In genomic region chr14:69108358-69108757, GRCh38 we compare ENCODE assay signal across 27 cellular contexts.
"Had no signal": no experiment of that assay in that cellular context is flagged by ENCODE, and none has a peak within 500 bp of the region (broad histone marks: within the 10 kb centered on the region; RNA-seq: fewer than 3 reads in every experiment).

No MANE protein-coding gene starts in this region.

- H3K36me3 Mint-ChIP-seq: activated naive CD8-positive, alpha-beta T cell had no signal

- H3K27ac Mint-ChIP-seq: activated CD8-positive, alpha-beta T cell treated with anti-CD3 and anti-CD28 coated beads for 36 hours; activated naive CD4-positive, alpha-beta T cell treated with anti-CD3 and anti-CD28 coated beads, Interleukin-2, amount 10 ng/mL, durations not matched to agents 7 days and 5 days; activated T-helper 17 cell treated with anti-CD3 and anti-CD28 coated beads, Interleukin-2, amount 50 U/mL, for 72 hours had no signal

- ATAC-seq: activated CD8-positive, alpha-beta T cell treated with anti-CD3 and anti-CD28 coated beads for 36 hours; activated T-cell treated with anti-CD3 and anti-CD28 coated beads, Interleukin-2, amount 50 U/mL, for 4 hours; activated T-helper 17 cell treated with anti-CD3 and anti-CD28 coated beads, Interleukin-2, amount 50 U/mL, for 72 hours; gastroesophageal sphincter had no signal

- H3K27me3 Mint-ChIP-seq: activated CD8-positive, alpha-beta T cell treated with anti-CD3 and anti-CD28 coated beads for 36 hours; activated naive CD4-positive, alpha-beta T cell treated with anti-CD3 and anti-CD28 coated beads, Interleukin-2, amount 10 ng/mL, durations not matched to agents 7 days and 5 days; activated naive CD8-positive, alpha-beta T cell; activated T-helper 17 cell treated with anti-CD3 and anti-CD28 coated beads, Interleukin-2, amount 50 U/mL, for 72 hours; central memory CD8-positive, alpha-beta T cell had no signal

- H3K9me3 Mint-ChIP-seq: activated CD8-positive, alpha-beta T cell treated with anti-CD3 and anti-CD28 coated beads for 36 hours; activated naive CD4-positive, alpha-beta T cell treated with anti-CD3 and anti-CD28 coated beads, Interleukin-2, amount 10 ng/mL, durations not matched to agents 7 days and 5 days; activated T-cell treated with anti-CD3 and anti-CD28 coated beads, Interleukin-2, amount 50 U/mL, for 4 hours; activated T-helper 17 cell treated with anti-CD3 and anti-CD28 coated beads, Interleukin-2, amount 50 U/mL, for 72 hours; central memory CD8-positive, alpha-beta T cell had no signal

- H3K4me3 Mint-ChIP-seq: activated CD8-positive, alpha-beta T cell treated with anti-CD3 and anti-CD28 coated beads for 36 hours; activated naive CD4-positive, alpha-beta T cell treated with anti-CD3 and anti-CD28 coated beads, Interleukin-2, amount 10 ng/mL, durations not matched to agents 7 days and 5 days; activated naive CD8-positive, alpha-beta T cell; activated T-cell treated with anti-CD3 and anti-CD28 coated beads, Interleukin-2, amount 50 U/mL, for 4 hours; activated T-helper 17 cell treated with anti-CD3 and anti-CD28 coated beads, Interleukin-2, amount 50 U/mL, for 72 hours; central memory CD8-positive, alpha-beta T cell had no signal

- H3K4me1 Mint-ChIP-seq: activated naive CD4-positive, alpha-beta T cell treated with anti-CD3 and anti-CD28 coated beads, Interleukin-2, amount 10 ng/mL, durations not matched to agents 7 days and 5 days; activated T-helper 17 cell treated with anti-CD3 and anti-CD28 coated beads, Interleukin-2, amount 50 U/mL, for 72 hours had no signal

- DNase-seq: activated CD4-positive, alpha-beta T cell treated with anti-CD3 and anti-CD28 coated beads for 1 hour; activated CD4-positive, alpha-beta T cell treated with anti-CD3 and anti-CD28 coated beads for 4 hours; activated CD4-positive, alpha-beta T cell treated with anti-CD3 and anti-CD28 coated beads, Interleukin-2, amount 50 U/mL, for 1 hour; activated CD4-positive, alpha-beta T cell treated with anti-CD3 and anti-CD28 coated beads, Interleukin-2, amount 50 U/mL, for 48 hours; activated CD8-positive, alpha-beta memory T cell treated with anti-CD3 and anti-CD28 coated beads for 24 hours; activated CD8-positive, alpha-beta T cell treated with anti-CD3 and anti-CD28 coated beads for 36 hours; activated effector memory CD4-positive, alpha-beta T cell treated with anti-CD3 and anti-CD28 coated beads, Interleukin-2, amount 50 U/mL, for 16 hours; activated naive CD4-positive, alpha-beta T cell treated with anti-CD3 and anti-CD28 coated beads, Interleukin-2, amount 10 ng/mL, durations not matched to agents 7 days and 5 days; activated T-cell treated with anti-CD3 and anti-CD28 coated beads, Interleukin-2, amount 50 U/mL, for 4 hours; amniotic stem cell; anterior cingulate cortex; brain microvascular endothelial cell; cortex of kidney; dermis blood vessel endothelial cell; effector CD4-positive, alpha-beta T cell; esophagus squamous epithelium; foreskin melanocyte; heart right ventricle had no signal

- FAIRE-seq: astrocyte, bronchial epithelial cell, colon, endometrium, endothelial cell of umbilical vein had no signal
